In genomic region chr9:107340920-107341632, GRCh38 we compare ENCODE assay signal across 1 cellular context.
A peak's percentile ranks its signal among the peaks of the same experiment; 100 is the strongest.
TF ChIP-seq lines count a peak whose summit lies in the region.

No MANE protein-coding gene starts in this region.

TF ChIP-seq in K562, 482 proteins besides CTCF, POLR2A, EP300 and RAD21 (continued from another document):
- TF ChIP-seq ZKSCAN1 (IDR thresholded peaks at IDR 0.05; ENCODE audit: low read depth, low read length) = 0 out of 2 replicates have a peak, but pooled peaks have one; percentile 14
- TF ChIP-seq ZNF395 (CRISPR knock-in tag; IDR thresholded peaks at IDR 0.05) = no peak
- TF ChIP-seq TAF1 (IDR thresholded peaks at IDR 0.05; ENCODE audit: control insufficient read depth, extremely low read depth, insufficient read depth, low read length, severe bottlenecking) = no peak
- 0 out of 2 replicates have a peak, but pooled peaks have one; percentile 12 for TF ChIP-seq C11orf30 (IDR thresholded peaks at IDR 0.05; ENCODE audit: low read depth)
- TF ChIP-seq, protein P1, sequence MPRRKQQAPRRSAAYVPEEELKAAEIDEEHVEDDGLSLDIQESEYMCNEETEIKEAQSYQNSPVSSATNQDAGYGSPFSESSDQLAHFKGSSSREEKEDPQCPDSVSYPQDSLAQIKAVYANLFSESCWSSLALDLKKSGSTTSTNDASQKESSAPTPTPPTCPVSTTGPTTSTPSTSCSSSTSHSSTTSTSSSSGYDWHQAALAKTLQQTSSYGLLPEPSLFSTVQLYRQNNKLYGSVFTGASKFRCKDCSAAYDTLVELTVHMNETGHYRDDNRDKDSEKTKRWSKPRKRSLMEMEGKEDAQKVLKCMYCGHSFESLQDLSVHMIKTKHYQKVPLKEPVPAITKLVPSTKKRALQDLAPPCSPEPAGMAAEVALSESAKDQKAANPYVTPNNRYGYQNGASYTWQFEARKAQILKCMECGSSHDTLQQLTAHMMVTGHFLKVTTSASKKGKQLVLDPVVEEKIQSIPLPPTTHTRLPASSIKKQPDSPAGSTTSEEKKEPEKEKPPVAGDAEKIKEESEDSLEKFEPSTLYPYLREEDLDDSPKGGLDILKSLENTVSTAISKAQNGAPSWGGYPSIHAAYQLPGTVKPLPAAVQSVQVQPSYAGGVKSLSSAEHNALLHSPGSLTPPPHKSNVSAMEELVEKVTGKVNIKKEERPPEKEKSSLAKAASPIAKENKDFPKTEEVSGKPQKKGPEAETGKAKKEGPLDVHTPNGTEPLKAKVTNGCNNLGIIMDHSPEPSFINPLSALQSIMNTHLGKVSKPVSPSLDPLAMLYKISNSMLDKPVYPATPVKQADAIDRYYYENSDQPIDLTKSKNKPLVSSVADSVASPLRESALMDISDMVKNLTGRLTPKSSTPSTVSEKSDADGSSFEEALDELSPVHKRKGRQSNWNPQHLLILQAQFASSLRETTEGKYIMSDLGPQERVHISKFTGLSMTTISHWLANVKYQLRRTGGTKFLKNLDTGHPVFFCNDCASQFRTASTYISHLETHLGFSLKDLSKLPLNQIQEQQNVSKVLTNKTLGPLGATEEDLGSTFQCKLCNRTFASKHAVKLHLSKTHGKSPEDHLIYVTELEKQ (CRISPR knock-in tag; IDR thresholded peaks at IDR 0.05) = no peak
- no peak for TF ChIP-seq SRF (CRISPR knock-in tag; IDR thresholded peaks at IDR 0.05)
- no peak for TF ChIP-seq NR2C1 (IDR thresholded peaks at IDR 0.05)
- TF ChIP-seq NR2C1 (tag; IDR thresholded peaks at IDR 0.05) = no peak
- TF ChIP-seq TEAD4 (IDR thresholded peaks at IDR 0.05; ENCODE audit: low read length) = 0 out of 2 replicates have a peak, but pooled peaks have one; percentile 11
- TF ChIP-seq TEAD4 (CRISPR knock-in tag; IDR thresholded peaks at IDR 0.05; ENCODE audit: borderline replicate concordance) = no peak
- TF ChIP-seq NEUROD1 (IDR thresholded peaks at IDR 0.05; ENCODE audit: borderline replicate concordance, low read depth, low read length, partially characterized antibody) = no peak
- no peak for TF ChIP-seq MXD1 (CRISPR knock-in tag; IDR thresholded peaks at IDR 0.05; ENCODE audit: borderline replicate concordance, poor library complexity, severe bottlenecking)
- TF ChIP-seq RB1 (IDR thresholded peaks at IDR 0.05; ENCODE audit: low read depth) = peak; percentile 44; the same call in 1 of the 2 replicates
